ENCODE assay signal across 9 cellular contexts in the genomic region with DNA sequence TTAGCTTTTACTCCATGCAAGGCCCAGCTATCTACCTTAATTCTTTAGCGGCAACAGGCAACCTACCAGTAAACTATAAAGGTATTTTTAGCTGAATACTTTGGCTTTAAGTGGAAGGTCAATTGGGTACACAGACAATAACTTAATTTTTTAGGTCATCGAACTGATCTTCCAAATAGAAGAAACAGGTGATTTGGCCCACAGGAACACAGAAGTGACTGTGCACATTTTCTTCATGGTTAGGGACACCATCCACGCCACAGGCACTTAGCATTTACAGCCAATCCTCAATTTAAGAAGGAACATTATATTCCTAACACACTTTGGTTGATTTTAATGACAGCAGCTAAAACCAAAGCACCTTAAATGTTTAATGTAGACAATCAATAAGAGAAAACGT. TPM values are rescaled to one million over a fixed set of nuclear protein-coding genes. Genes with fewer than 3 reads are reported as not detected.
DNase-seq lines count a peak whose midpoint lies in the region; ATAC-seq and TF ChIP-seq lines count a peak whose summit lies in the region.
"Had no signal": no experiment of that assay in that cellular context is flagged by ENCODE, and none has a peak within 500 bp of the region (broad histone marks: within the 10 kb centered on the region; RNA-seq: fewer than 3 reads in every experiment).

No MANE protein-coding gene starts in this region.

- 46 to 55% (median 51%) methylated on average over 4 of the region's 4 CpGs for WGBS in adrenal gland, 4 donors

- H3K4me3 ChIP-seq in BLaER1 (peak overlapping the region; percentile 81), KMS-11 (IDR thresholded peaks at IDR 0.05; ENCODE audit: insufficient read depth, low read depth, low read length) (no peak overlapping the region), adrenal gland (peak overlapping the region in 1 of 4 donors; percentile 73)

- H3K9me3 ChIP-seq in BLaER1 (no peaks in the 10 kb centered on the region), adrenal gland (replicated peaks in 1 of 3) (no peaks in the 10 kb centered on the region)

- H3K36me3 ChIP-seq in BLaER1: peaks cover 27% of the 10 kb centered on the region
- H3K36me3 ChIP-seq in KMS-11 (ENCODE audit: insufficient read depth): 0 out of 2 replicates have a peak, but pooled peaks cover 2% of the 10 kb centered on the region
- H3K36me3 ChIP-seq in adrenal gland (replicated peaks in 1 of 2): no peaks in the 10 kb centered on the region

- peaks cover 70% of the 10 kb centered on the region for H3K79me2 ChIP-seq in KMS-11 (ENCODE audit: insufficient read depth, low read depth)

- H3K4me2 ChIP-seq in BLaER1 (peak overlapping the region; percentile 82), KMS-11 (peak overlapping the region; percentile 71)

- H3K36me3 Mint-ChIP-seq in central memory CD8-positive, alpha-beta T cell (ENCODE audit: insufficient read depth): peaks cover 17% of the 10 kb centered on the region
- no peaks in the 10 kb centered on the region for H3K36me3 Mint-ChIP-seq in naive B cell

- TF ChIP-seq CTCF in KMS-11 (conservative IDR thresholded peaks at IDR 0.05; ENCODE audit: low read depth, low read length) (no peak), adrenal gland (IDR thresholded peaks at IDR 0.05) (no peak)

- no peak overlapping the region for H3K27ac Mint-ChIP-seq in central memory CD8-positive, alpha-beta T cell (ENCODE audit: low read depth)
- H3K27ac Mint-ChIP-seq in naive B cell: peak overlapping the region in 4 of 6 donors; percentile 63 to 97 (median 66)

- no peak for TF ChIP-seq POLR2A in adrenal gland (IDR thresholded peaks at IDR 0.05)

- intact Hi-C loops in adrenal gland (cut with DNase I): no loop called here

- H4K20me1 ChIP-seq in BLaER1 (peaks cover 64% of the 10 kb centered on the region), KMS-11 (ENCODE audit: insufficient read depth) (peaks cover 13% of the 10 kb centered on the region)

- H3K27ac ChIP-seq in BLaER1 (no peak overlapping the region), KMS-11 (peak overlapping the region; percentile 97), adrenal gland (peak overlapping the region in 1 of 5 donors; percentile 1)

- peak overlapping the region; percentile 96 for H3K9ac ChIP-seq in BLaER1
- peak overlapping the region; percentile 99; the same call in 1 of the 2 replicates for H3K9ac ChIP-seq in KMS-11

- H3K9me3 Mint-ChIP-seq in central memory CD8-positive, alpha-beta T cell: no peaks in the 10 kb centered on the region
- H3K9me3 Mint-ChIP-seq in naive B cell: no peaks in the 10 kb centered on the region

- peaks cover 42% of the 10 kb centered on the region for H3K4me1 Mint-ChIP-seq in central memory CD8-positive, alpha-beta T cell
- peaks cover 21 to 61% (median 36%) of the 10 kb centered on the region in 3 donors for H3K4me1 Mint-ChIP-seq in naive B cell

- H3K27me3 ChIP-seq in BLaER1 (no peaks in the 10 kb centered on the region), KMS-11 (ENCODE audit: insufficient read depth, low read depth) (no peaks in the 10 kb centered on the region), adrenal gland (no peaks in the 10 kb centered on the region)

- peak overlapping the region; percentile 87 for H3K4me3 Mint-ChIP-seq in central memory CD8-positive, alpha-beta T cell
- H3K4me3 Mint-ChIP-seq in naive B cell: peak overlapping the region; percentile 29 to 97 (median 90)

- ATAC-seq in central memory CD8-positive, alpha-beta T cell (replicated peaks; ENCODE audit: extremely low read depth, poor library complexity, severe bottlenecking): no peak
- ATAC-seq in naive B cell (ENCODE audit: low read depth in 2 of 2): no peak
- ATAC-seq in HG02623 (IDR thresholded peaks at IDR 0.05; ENCODE audit: unreplicated experiment): no peak
- ATAC-seq in HG03135 (IDR thresholded peaks at IDR 0.05; ENCODE audit: unreplicated experiment): no peak

- no peak for DNase-seq in central memory CD8-positive, alpha-beta T cell (ENCODE audit: low spot score in 2 of 2)
- DNase-seq in naive B cell: no peak
- no peak for DNase-seq in adrenal gland
- no peak for DNase-seq in HK-2 (ENCODE audit: unreplicated experiment)
- DNase-seq: T1000 had no signal

- H3K27me3 Mint-ChIP-seq in central memory CD8-positive, alpha-beta T cell: no peaks in the 10 kb centered on the region
- H3K27me3 Mint-ChIP-seq in naive B cell: no peaks in the 10 kb centered on the region

- H3K4me1 ChIP-seq in BLaER1 (peaks cover 20% of the 10 kb centered on the region), KMS-11 (ENCODE audit: low read depth, poor library complexity, severe bottlenecking) (peaks cover 50% of the 10 kb centered on the region), adrenal gland (replicated peaks in 1 of 2) (peaks cover 19 to 58% of the 10 kb centered on the region in 2 donors)

- no peak overlapping the region for H2AFZ ChIP-seq in KMS-11 (ENCODE audit: low read depth)

RNA-seq across cellular contexts. Expression of gene ARPP19, which starts 1.9 kb away (rescaled TPM):
- 10 to 100 TPM; 48.6 to 73.3 (median 54.2) TPM for polyA plus RNA-seq in naive B cell (ENCODE audit: low read depth in 6 of 6)
- 100 to 1,000 TPM in 7 of 8 donors, 10 to 100 TPM in 1; 82.7 to 184 (median 140) TPM for total RNA-seq in adrenal gland
- 100 to 1,000 TPM in 1 of 3 donors, 10 to 100 TPM in 2; 19.1 to 172 (median 23.7) TPM for polyA plus RNA-seq in adrenal gland

RNA-seq across cellular contexts. Expression of gene MYO5A, which starts 38.2 kb away (rescaled TPM):
- polyA plus RNA-seq in naive B cell (ENCODE audit: low read depth in 6 of 6) (10 to 100 TPM in 2 of 6 donors, 1 to 10 TPM in 4; 3.8 to 15.0 (median 9.3) TPM), adrenal gland (10 to 100 TPM in 2 of 3 donors, 1 to 10 TPM in 1; 6.3 to 22.2 (median 11.4) TPM)
- total RNA-seq in adrenal gland: 10 to 100 TPM; 29.5 to 57.5 (median 43.7) TPM
